In genomic region chr16:81526935-81527334, GRCh38 we compare ENCODE assay signal across 9 cellular contexts.
DNase-seq lines count a peak whose midpoint lies in the region; ATAC-seq, FAIRE-seq and TF ChIP-seq lines count a peak whose summit lies in the region.
"Had no signal": no experiment of that assay in that cellular context is flagged by ENCODE, and none has a peak within 500 bp of the region (broad histone marks: within the 10 kb centered on the region; RNA-seq: fewer than 3 reads in every experiment).

No MANE protein-coding gene starts in this region.

- peak overlapping the region; percentile 56 for H4K91ac ChIP-seq in trophoblast cell (ENCODE audit: low read depth, low read length)

- H3K23ac ChIP-seq in trophoblast cell (ENCODE audit: low read length): no peak overlapping the region

- no peaks in the 10 kb centered on the region for H3K27me3 ChIP-seq in CD4-positive, alpha-beta memory T cell (ENCODE audit: insufficient read depth, low read length)
- H3K27me3 ChIP-seq in Panc1 (ENCODE audit: control insufficient read depth, insufficient read depth, low read length) (no peaks in the 10 kb centered on the region), fibroblast of lung (ENCODE audit: control insufficient read depth, insufficient read depth, low read length) (no peaks in the 10 kb centered on the region), trophoblast cell (ENCODE audit: insufficient read depth, low read length) (no peaks in the 10 kb centered on the region)

- H3K9me3 ChIP-seq in CD4-positive, alpha-beta memory T cell (ENCODE audit: control insufficient read depth in 1 of 2, low read length in 2 of 2): no peaks in the 10 kb centered on the region
- H3K9me3 ChIP-seq in Panc1 (ENCODE audit: control insufficient read depth, insufficient read depth, low read depth, low read length): no peaks in the 10 kb centered on the region
- H3K9me3 ChIP-seq in fibroblast of lung (ENCODE audit: control insufficient read depth, insufficient read depth, low read depth, low read length): no peaks in the 10 kb centered on the region
- H3K9me3 ChIP-seq in trophoblast cell (ENCODE audit: insufficient read depth, low read depth, low read length): no peaks in the 10 kb centered on the region

- H3K4ac ChIP-seq in trophoblast cell (ENCODE audit: low read depth, low read length): peak overlapping the region; percentile 72

- H3K27ac ChIP-seq in CD4-positive, alpha-beta memory T cell (ENCODE audit: low read depth, low read length): no peak overlapping the region
- H3K27ac ChIP-seq in Panc1 (ENCODE audit: low read length): peak overlapping the region; percentile 44; the same call in 1 of the 2 replicates
- H3K27ac ChIP-seq in fibroblast of lung (ENCODE audit: insufficient read depth, low read length): no peak overlapping the region
- peak overlapping the region; percentile 57 for H3K27ac ChIP-seq in trophoblast cell (ENCODE audit: low read depth, low read length)

- no peaks in the 10 kb centered on the region for H3K9me3 Mint-ChIP-seq in CD4-positive, alpha-beta memory T cell

- H2AK5ac ChIP-seq in trophoblast cell (ENCODE audit: low read length): no peak overlapping the region

- peaks cover 24 to 65% (median 40%) of the 10 kb centered on the region in 4 donors for H3K4me1 Mint-ChIP-seq in CD4-positive, alpha-beta memory T cell

- no peak overlapping the region for H4K8ac ChIP-seq in trophoblast cell (ENCODE audit: low read depth, low read length)

- H3K36me3 Mint-ChIP-seq in CD4-positive, alpha-beta memory T cell: peaks cover 1 to 13% of the 10 kb centered on the region in 2 donors

- peak overlapping the region; percentile 15 to 96 (median 90) for H3K27ac Mint-ChIP-seq in CD4-positive, alpha-beta memory T cell

- no peak overlapping the region for H3K14ac ChIP-seq in trophoblast cell (ENCODE audit: low read length)

- H3K4me1 ChIP-seq in CD4-positive, alpha-beta memory T cell (ENCODE audit: insufficient read depth, low read length): peaks cover 53% of the 10 kb centered on the region
- H3K4me1 ChIP-seq in Panc1 (ENCODE audit: control insufficient read depth, insufficient read depth, low read length) (peaks cover 34% of the 10 kb centered on the region), fibroblast of lung (ENCODE audit: control insufficient read depth, extremely low read depth, insufficient read depth, low read length) (peaks cover 3% of the 10 kb centered on the region), trophoblast cell (ENCODE audit: control insufficient read depth in 1 of 2, insufficient read depth in 2 of 2, low read length in 2 of 2) (peaks cover 22 to 29% of the 10 kb centered on the region in 2 experiments)

- POLR2A ChIA-PET in CD4-positive, alpha-beta memory T cell (lab: Charles Lee; ENCODE audit: partially characterized antibody): interaction anchor here (0.8 to 1.4 kb wide), 2 partner anchors 37 to 57 kb away, joined by 3 to 6 read pairs; no protein-coding TSS in a partner anchor
- POLR2A ChIA-PET in Panc1 (lab: Charles Lee): no interaction called here

- DNase-seq in CD4-positive, alpha-beta memory T cell: peak; percentile 23 to 46 (median 39)
- DNase-seq in Panc1 (ENCODE audit: low read depth, low spot score) (no peak), fibroblast of lung (ENCODE audit: low read depth in 2 of 2) (peak; percentile 76 to 86), trophoblast cell (peak in 1 of 2 donors; percentile 45), D721Med (ENCODE audit: insufficient read length, low spot score) (no peak)
- DNase-seq in stimulated activated naive CD4-positive, alpha-beta T cell treated with Interleukin-2 at 50 U/mL for 16 hours (lab: John Stamatoyannopoulos, UW): no peak
- DNase-seq: caudate nucleus had no signal

- no peak overlapping the region for H2BK120ac ChIP-seq in trophoblast cell (ENCODE audit: insufficient read depth, low read length, poor library complexity)

- H2AFZ ChIP-seq in fibroblast of lung (ENCODE audit: low read length) (no peak overlapping the region), trophoblast cell (ENCODE audit: insufficient read depth, low read length, poor library complexity) (no peak overlapping the region)

- CTCF ChIA-PET in CD4-positive, alpha-beta memory T cell (lab: Charles Lee; ENCODE audit: partially characterized antibody): interaction anchor here (1.6 to 2.4 kb wide), 3 partner anchors 22 to 198 kb away, joined by 4 to 6 read pairs (median 5); no protein-coding TSS in a partner anchor
- CTCF ChIA-PET in Panc1 (lab: Charles Lee): no interaction called here

- peak overlapping the region in 7 of 8 donors; percentile 18 to 68 (median 48) for H3K4me3 Mint-ChIP-seq in CD4-positive, alpha-beta memory T cell

- FAIRE-seq in D721Med (lab: Jason Lieb, UNC): no peak

- H2BK12ac ChIP-seq in trophoblast cell (ENCODE audit: low read length): no peak overlapping the region

- intact Hi-C loops in CD4-positive, alpha-beta memory T cell (cut with micrococcal nuclease): no loop called here
- intact Hi-C loops in Panc1 (cut with micrococcal nuclease; ENCODE audit: unreplicated experiment): no loop called here

- no peak for TF ChIP-seq CTCF in Panc1 (IDR thresholded peaks at IDR 0.05)
- no peak for TF ChIP-seq CTCF in fibroblast of lung (conservative IDR thresholded peaks at IDR 0.05 in 1 of 2, IDR thresholded peaks at IDR 0.05 in 1 of 2; ENCODE audit: low read depth in 1 of 2, low read length in 2 of 2)
- no peak for TF ChIP-seq CTCF in D721Med (IDR thresholded peaks at IDR 0.05; ENCODE audit: insufficient read depth, missing control alignments)

- H3K18ac ChIP-seq in trophoblast cell (ENCODE audit: low read length): no peak overlapping the region

- H3K4me2 ChIP-seq in fibroblast of lung (ENCODE audit: extremely low read depth, insufficient read depth, low read length) (peak overlapping the region; percentile 58), trophoblast cell (ENCODE audit: low read length) (no peak overlapping the region)

- H3K79me1 ChIP-seq in trophoblast cell (ENCODE audit: low read length): peaks cover 12% of the 10 kb centered on the region

- BruUV-seq in Panc1 (replicated peaks; lab: Mats Ljungman, UMichigan): no TSS peak

- no peak overlapping the region for H4K12ac ChIP-seq in trophoblast cell (ENCODE audit: low read depth, low read length)

- peak overlapping the region; percentile 15 for H2BK5ac ChIP-seq in trophoblast cell (ENCODE audit: low read depth, low read length, poor library complexity)

- H3K79me2 ChIP-seq in fibroblast of lung (ENCODE audit: control insufficient read depth, insufficient read depth, low read length) (peaks cover 2% of the 10 kb centered on the region), trophoblast cell (ENCODE audit: control insufficient read depth, insufficient read depth, low read length, poor library complexity) (peaks cover 4% of the 10 kb centered on the region)

- WGBS in trophoblast cell (ENCODE audit: extremely low coverage, insufficient coverage, insufficient read length): no CpG with 5 or more reads among the region's 9 CpGs

- H4K20me1 ChIP-seq in fibroblast of lung (ENCODE audit: control insufficient read depth, extremely low read depth, insufficient read depth, low read length): no peaks in the 10 kb centered on the region

- H3K9ac ChIP-seq in fibroblast of lung (ENCODE audit: insufficient read depth, low read length) (no peak overlapping the region), trophoblast cell (ENCODE audit: low read length) (no peak overlapping the region)

- ATAC-seq in Panc1 (no peak), HG03159 (IDR thresholded peaks at IDR 0.05; ENCODE audit: unreplicated experiment) (no peak), GM21619 (IDR thresholded peaks at IDR 0.05; ENCODE audit: unreplicated experiment) (no peak)

- in situ Hi-C loops in Panc1 (cut with HindIII; ENCODE audit: low pct_unique_long_range_greater_than_20kb, low sequenced_read_pairs): no loop called here

- H3K36me3 ChIP-seq in CD4-positive, alpha-beta memory T cell (ENCODE audit: insufficient read depth, low read length): no peaks in the 10 kb centered on the region
- H3K36me3 ChIP-seq in Panc1 (ENCODE audit: control insufficient read depth, insufficient read depth, low read length) (no peaks in the 10 kb centered on the region), fibroblast of lung (ENCODE audit: control insufficient read depth, insufficient read depth, low read length) (no peaks in the 10 kb centered on the region), trophoblast cell (ENCODE audit: control insufficient read depth in 1 of 2, insufficient read depth in 2 of 2, low read length in 2 of 2) (peaks cover 7 to 12% of the 10 kb centered on the region in 2 experiments)

- no peak overlapping the region for H3K4me3 ChIP-seq in CD4-positive, alpha-beta memory T cell (ENCODE audit: low read length in 2 of 2)
- H3K4me3 ChIP-seq in Panc1 (ENCODE audit: low read depth in 2 of 2, low read length in 2 of 2) (no peak overlapping the region), fibroblast of lung (replicated peaks in 1 of 4; ENCODE audit: control extremely low read depth in 1 of 4, insufficient read depth in 1 of 4, low read depth in 3 of 4, low read length in 4 of 4) (no peak overlapping the region), trophoblast cell (ENCODE audit: low read depth, low read length) (no peak overlapping the region)

- no peaks in the 10 kb centered on the region for H3K27me3 Mint-ChIP-seq in CD4-positive, alpha-beta memory T cell

Comparison
In these comparisons a context has a peak if more than half of its experiments do, and no peak if none do; other contexts are left out.
1. DNase-seq: peak in CD4-positive, alpha-beta memory T cell (5 of 5) and fibroblast of lung (2 of 2); none in Panc1 (single experiment), D721Med (single experiment) and stimulated activated naive CD4-positive, alpha-beta T cell treated with Interleukin-2 at 50 U/mL for 16 hours (single experiment).
2. H3K27ac ChIP-seq: peak in Panc1 (single experiment) and trophoblast cell (single experiment); none in CD4-positive, alpha-beta memory T cell (single experiment) and fibroblast of lung (single experiment).